Comparison of ENCODE assay signal across 8 cellular contexts in the genomic region with DNA sequence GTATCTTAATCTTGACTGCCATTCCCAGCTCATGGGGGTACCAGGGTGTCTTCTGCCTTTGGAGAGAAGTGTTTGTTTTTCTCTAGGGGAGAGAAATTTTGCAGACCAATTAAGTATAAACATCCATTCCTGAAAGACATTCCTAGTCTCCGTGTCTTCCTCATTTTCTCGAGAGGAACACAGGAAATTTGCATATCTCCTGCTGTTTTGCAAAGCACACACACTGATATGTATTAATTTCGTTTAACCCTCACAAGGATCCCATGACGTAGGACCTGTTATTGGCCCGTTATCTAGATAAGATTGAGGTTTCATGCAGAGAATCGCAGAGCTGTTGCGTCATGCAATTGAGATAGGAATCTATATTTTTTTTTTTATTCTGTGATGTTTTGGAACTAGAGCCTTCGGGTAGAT. TPM values are rescaled to one million over a fixed set of nuclear protein-coding genes. Genes with fewer than 3 reads are reported as not detected.
DNase-seq lines count a peak whose midpoint lies in the region; ATAC-seq and TF ChIP-seq lines count a peak whose summit lies in the region.

No MANE protein-coding gene starts in this region.

- 19 to 27% methylated on average over 8 of the region's 8 CpGs for WGBS in heart right ventricle, 2 donors

- peaks cover 31% of the 10 kb centered on the region for H3K79me2 ChIP-seq in neural cell (replicated peaks; ENCODE audit: insufficient read depth, low read length)

- peak overlapping the region in 7 of 10 donors; percentile 82 to 91 (median 87) for H3K27ac ChIP-seq in heart right ventricle
- peak overlapping the region; percentile 72 for H3K27ac ChIP-seq in SK-N-MC
- H3K27ac ChIP-seq in duodenal mucosa (ENCODE audit: low read depth, low read length): no peak overlapping the region
- peak overlapping the region; percentile 93 for H3K27ac ChIP-seq in neural cell (ENCODE audit: low read length)

- no peaks in the 10 kb centered on the region for H3F3A ChIP-seq in neural cell (ENCODE audit: insufficient read depth, low read length, poor library complexity, severe bottlenecking)

- TF ChIP-seq EP300 in neural cell (conservative IDR thresholded peaks at IDR 0.05; ENCODE audit: poor library complexity, severe bottlenecking): no peak

- no peak for TF ChIP-seq CTCF in heart right ventricle (IDR thresholded peaks at IDR 0.05)
- no peak for TF ChIP-seq CTCF in neural cell (IDR thresholded peaks at IDR 0.05; ENCODE audit: poor library complexity, severe bottlenecking)

- H3K27me3 ChIP-seq in heart right ventricle (no peaks in the 10 kb centered on the region), duodenal mucosa (ENCODE audit: control insufficient read depth in 1 of 2, insufficient read depth in 2 of 2, low read length in 2 of 2) (no peaks in the 10 kb centered on the region), neural cell (ENCODE audit: insufficient read depth, low read depth, low read length) (no peaks in the 10 kb centered on the region)

- no peaks in the 10 kb centered on the region for H3K9me2 ChIP-seq in neural cell (ENCODE audit: insufficient read depth, low read length)

- H3K4me3 ChIP-seq in heart right ventricle (peak overlapping the region; percentile 61 to 97 (median 78)), SK-N-MC (peak overlapping the region; percentile 96), duodenal mucosa (ENCODE audit: low read depth in 1 of 2, low read length in 2 of 2) (peak overlapping the region; percentile 76 to 98), neural cell (ENCODE audit: low read length) (peak overlapping the region; percentile 85)

- H3K36me3 ChIP-seq in heart right ventricle: peaks cover 0 to 45% (median 32%) of the 10 kb centered on the region in 9 donors
- peaks cover 45% of the 10 kb centered on the region for H3K36me3 ChIP-seq in SK-N-MC (ENCODE audit: insufficient read depth, low read length)
- peaks cover 18 to 30% of the 10 kb centered on the region in 2 donors for H3K36me3 ChIP-seq in duodenal mucosa (ENCODE audit: control insufficient read depth in 1 of 2, insufficient read depth in 2 of 2, low read length in 2 of 2)
- peaks cover 5% of the 10 kb centered on the region for H3K36me3 ChIP-seq in neural cell (ENCODE audit: insufficient read depth, low read length)

- TF ChIP-seq RAD21 in neural cell (conservative IDR thresholded peaks at IDR 0.05): no peak

- intact Hi-C loops in heart right ventricle (cut with DNase I): loop anchor here in 4 of 10 donors (2.0 to 5.0 kb wide), 3 partner anchors 35 to 138 kb away; a partner anchor contains a TSS
- intact Hi-C loops in left cardiac atrium (cut with DNase I): no loop called here

- peak overlapping the region; percentile 86 for H3K4me2 ChIP-seq in neural cell (ENCODE audit: low read length)

- no peak for DNase-seq in heart right ventricle
- no peak for DNase-seq in left cardiac atrium
- DNase-seq in SK-N-MC (ENCODE audit: low read depth, low spot score): peak; percentile 73
- DNase-seq in hippocampal formation (lab: John Stamatoyannopoulos, UW): no peak
- no peak for DNase-seq in epidermal melanocyte (ENCODE audit: insufficient read length, low spot score)
- no peak for DNase-seq in mesenteric fat pad (ENCODE audit: low spot score)

- peak overlapping the region; percentile 83 for H3K9ac ChIP-seq in SK-N-MC (ENCODE audit: insufficient read length)
- H3K9ac ChIP-seq in duodenal mucosa (ENCODE audit: low read depth in 1 of 2, low read length in 2 of 2): peak overlapping the region; percentile 78 to 97
- H3K9ac ChIP-seq in neural cell (ENCODE audit: low read length): peak overlapping the region; percentile 96

- H3K9me3 ChIP-seq in heart right ventricle: no peaks in the 10 kb centered on the region
- no peaks in the 10 kb centered on the region for H3K9me3 ChIP-seq in SK-N-MC (ENCODE audit: low read depth, low read length)
- H3K9me3 ChIP-seq in duodenal mucosa (ENCODE audit: control insufficient read depth in 1 of 2, low read length in 2 of 2): no peaks in the 10 kb centered on the region
- H3K9me3 ChIP-seq in neural cell (ENCODE audit: low read length): no peaks in the 10 kb centered on the region

- peaks cover 5 to 52% (median 19%) of the 10 kb centered on the region in 9 donors for H3K4me1 ChIP-seq in heart right ventricle
- H3K4me1 ChIP-seq in duodenal mucosa (ENCODE audit: control insufficient read depth in 1 of 2, insufficient read depth in 2 of 2, low read length in 2 of 2): peaks cover 29 to 37% of the 10 kb centered on the region in 2 donors

- H2AFZ ChIP-seq in neural cell (ENCODE audit: low read depth, low read length): peak overlapping the region; percentile 54

- ATAC-seq in heart right ventricle (no peak), left cardiac atrium (no peak)

- no peaks in the 10 kb centered on the region for H4K20me1 ChIP-seq in neural cell (ENCODE audit: insufficient read depth)

TF ChIP-seq in neural cell, 6 proteins besides CTCF, POLR2A, EP300 and RAD21:
- TF ChIP-seq, protein P1, sequence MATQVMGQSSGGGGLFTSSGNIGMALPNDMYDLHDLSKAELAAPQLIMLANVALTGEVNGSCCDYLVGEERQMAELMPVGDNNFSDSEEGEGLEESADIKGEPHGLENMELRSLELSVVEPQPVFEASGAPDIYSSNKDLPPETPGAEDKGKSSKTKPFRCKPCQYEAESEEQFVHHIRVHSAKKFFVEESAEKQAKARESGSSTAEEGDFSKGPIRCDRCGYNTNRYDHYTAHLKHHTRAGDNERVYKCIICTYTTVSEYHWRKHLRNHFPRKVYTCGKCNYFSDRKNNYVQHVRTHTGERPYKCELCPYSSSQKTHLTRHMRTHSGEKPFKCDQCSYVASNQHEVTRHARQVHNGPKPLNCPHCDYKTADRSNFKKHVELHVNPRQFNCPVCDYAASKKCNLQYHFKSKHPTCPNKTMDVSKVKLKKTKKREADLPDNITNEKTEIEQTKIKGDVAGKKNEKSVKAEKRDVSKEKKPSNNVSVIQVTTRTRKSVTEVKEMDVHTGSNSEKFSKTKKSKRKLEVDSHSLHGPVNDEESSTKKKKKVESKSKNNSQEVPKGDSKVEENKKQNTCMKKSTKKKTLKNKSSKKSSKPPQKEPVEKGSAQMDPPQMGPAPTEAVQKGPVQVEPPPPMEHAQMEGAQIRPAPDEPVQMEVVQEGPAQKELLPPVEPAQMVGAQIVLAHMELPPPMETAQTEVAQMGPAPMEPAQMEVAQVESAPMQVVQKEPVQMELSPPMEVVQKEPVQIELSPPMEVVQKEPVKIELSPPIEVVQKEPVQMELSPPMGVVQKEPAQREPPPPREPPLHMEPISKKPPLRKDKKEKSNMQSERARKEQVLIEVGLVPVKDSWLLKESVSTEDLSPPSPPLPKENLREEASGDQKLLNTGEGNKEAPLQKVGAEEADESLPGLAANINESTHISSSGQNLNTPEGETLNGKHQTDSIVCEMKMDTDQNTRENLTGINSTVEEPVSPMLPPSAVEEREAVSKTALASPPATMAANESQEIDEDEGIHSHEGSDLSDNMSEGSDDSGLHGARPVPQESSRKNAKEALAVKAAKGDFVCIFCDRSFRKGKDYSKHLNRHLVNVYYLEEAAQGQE (IDR thresholded peaks at IDR 0.05; ENCODE audit: borderline replicate concordance): peak; percentile 8
- TF ChIP-seq POLR2AphosphoS5 (IDR thresholded peaks at IDR 0.05) (peak; percentile 38), TAF1 (IDR thresholded peaks at IDR 0.05; ENCODE audit: low read depth) (no peak)

RNA-seq across cellular contexts. Expression of a gene that starts 0.9 kb away (rescaled TPM):
- total RNA-seq in heart right ventricle: 10 to 100 TPM; 20.8 to 39.7 (median 27.4) TPM
- polyA plus RNA-seq in heart right ventricle: 10 to 100 TPM; 28.9 to 48.1 TPM
- 10 to 100 TPM; 26.5 to 41.8 TPM for total RNA-seq in left cardiac atrium
- polyA plus RNA-seq in neural cell: 76.4 and 82.1 TPM in 2 replicates
- 76.4 and 85.5 TPM in 2 replicates for polyA minus RNA-seq in neural cell
- 78.3 TPM for total RNA-seq in mesenteric fat pad

RNA-seq across cellular contexts. Expression of a gene that starts 35.2 kb away (rescaled TPM):
- total RNA-seq in heart right ventricle (100 to 1,000 TPM in 1 of 10 donors, 10 to 100 TPM in 9; 37.3 to 203 (median 59.3) TPM), left cardiac atrium (100 to 1,000 TPM in 1 of 2 donors, 10 to 100 TPM in 1; 60.6 to 128 TPM), mesenteric fat pad (507 TPM)
- polyA plus RNA-seq in heart right ventricle (100 to 1,000 TPM; 104 to 185 TPM), neural cell (61.2 and 90.9 TPM in 2 replicates)
- 78.3 and 103 TPM in 2 replicates for polyA minus RNA-seq in neural cell
